In the genomic region with DNA sequence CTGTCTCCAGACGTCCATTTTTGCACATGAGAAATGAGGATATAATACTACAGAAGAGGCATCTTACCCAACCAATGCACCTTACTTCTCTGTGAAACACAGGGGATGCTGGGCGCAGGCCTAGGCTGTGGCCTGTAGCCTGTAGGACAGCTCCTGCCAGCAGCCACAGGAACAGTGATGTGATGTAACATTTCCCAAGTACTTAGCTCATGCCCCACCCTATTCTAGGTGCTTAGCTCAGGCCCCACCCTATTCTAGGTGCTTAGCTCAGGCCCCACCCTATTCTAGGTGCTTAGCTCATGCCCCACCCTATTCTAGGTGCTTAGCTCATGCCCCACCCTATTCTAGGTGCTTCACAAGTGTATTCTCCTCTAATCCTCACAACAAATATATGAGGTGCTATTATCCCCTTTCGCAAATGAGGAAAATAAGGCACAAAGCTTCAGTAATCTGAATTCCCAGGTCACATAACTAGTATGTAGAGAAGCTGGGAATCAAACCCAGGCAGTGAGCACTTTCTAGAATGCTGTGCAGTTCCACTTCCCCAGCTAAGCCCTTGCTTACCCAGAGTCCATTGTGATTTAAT, we compare ENCODE assay signal across 26 cellular contexts. TPM values are rescaled to one million over a fixed set of nuclear protein-coding genes. Genes with fewer than 3 reads are reported as not detected.
DNase-seq lines count a peak whose midpoint lies in the region; ATAC-seq, FAIRE-seq and TF ChIP-seq lines count a peak whose summit lies in the region.
"Had no signal": no experiment of that assay in that cellular context is flagged by ENCODE, and none has a peak within 500 bp of the region (broad histone marks: within the 10 kb centered on the region; RNA-seq: fewer than 3 reads in every experiment).

No MANE protein-coding gene starts in this region.

- no peak for ATAC-seq in K562
- peak; percentile 64 for ATAC-seq in left colon
- ATAC-seq in upper lobe of right lung, result peak; percentile 58
- ATAC-seq in GM19463 (IDR thresholded peaks at IDR 0.05; ENCODE audit: unreplicated experiment), result no peak
- ATAC-seq in HG03442 (IDR thresholded peaks at IDR 0.05; ENCODE audit: unreplicated experiment), result no peak
- ATAC-seq: A549 had no signal

- H3K36me3 ChIP-seq in K562 (ENCODE audit: control insufficient read depth, insufficient read depth, low read length) (no peaks in the 10 kb centered on the region), upper lobe of right lung (no peaks in the 10 kb centered on the region)

- H4K20me1 ChIP-seq in K562 (replicated peaks; ENCODE audit: control insufficient read depth, insufficient read depth, low read length), result no peaks in the 10 kb centered on the region

- CTCF ChIA-PET in K562 (lab: Yijun Ruan, JAX; ENCODE audit: low intra/inter-chr PET ratio), result interaction anchor here (4.6 kb wide), 1 partner anchor 21 kb away, joined by 77 read pairs; no protein-coding TSS in a partner anchor

- no peak overlapping the region for H3K9ac ChIP-seq in K562 (ENCODE audit: insufficient read depth in 1 of 2, low read depth in 2 of 2, low read length in 2 of 2)

- DNase-seq in HPDE6-E6E7 (ENCODE audit: extremely low spot score) (peak; percentile 29), K562 (ENCODE audit: extremely low read depth in 1 of 4, low spot score in 3 of 4) (no peak), left colon (no peak), upper lobe of right lung (no peak), NCI-H2227 (lab: John Stamatoyannopoulos, UW; ENCODE audit: unreplicated experiment) (no peak)
- DNase-seq: AML-193; CD4-positive, alpha-beta T cell; COR-L47; NCI-H1092 treated with DMSO at 0.1 percent for 48 hours; NCI-H1436; NCI-H187; NCI-H2081 treated with DMSO at 0.1 percent for 48 hours; NCI-H2171 treated with DMSO at 0.1 percent for 48 hours; NCI-H446 treated with DMSO at 0.1 percent for 48 hours; NCI-H526; NCI-H82; NK-92 treated with Interleukin-12 subunit alpha and Interleukin-12 subunit beta, amount 100 ng/mL, for 24 hours; SHP77 treated with DMSO at 0.1 percent for 48 hours; T-helper 1 cell had no signal

- H3K27me3 ChIP-seq in K562 (ENCODE audit: control insufficient read depth in 2 of 2, insufficient read depth in 2 of 2, low read length in 2 of 2), result no peaks in the 10 kb centered on the region
- H3K27me3 ChIP-seq in upper lobe of right lung, result no peaks in the 10 kb centered on the region
- H3K27me3 ChIP-seq: BLaER1 treated with 17β-estradiol and CSF1 and Interleukin-3, amounts not matched to agents 10 nM and 100 nM had no signal

- intact Hi-C loops in K562 (cut with micrococcal nuclease) (no loop called here), left colon (cut with DNase I, micrococcal nuclease) (no loop called here), upper lobe of right lung (cut with DNase I) (no loop called here)

- no peak overlapping the region for H3K4me2 ChIP-seq in K562 (ENCODE audit: insufficient read depth, low read length)
- H3K4me2 ChIP-seq: A549; BLaER1 treated with 17β-estradiol and CSF1 and Interleukin-3, amounts not matched to agents 10 nM and 100 nM had no signal

- no peak for TF ChIP-seq RAD21 in K562 (CRISPR knock-in tag; conservative IDR thresholded peaks at IDR 0.05 in 1 of 2, IDR thresholded peaks at IDR 0.05 in 1 of 2)

- H3K4me1 ChIP-seq in K562 (replicated peaks in 1 of 2; ENCODE audit: control insufficient read depth in 2 of 2, insufficient read depth in 2 of 2, low read length in 2 of 2) (peaks cover 7 to 10% of the 10 kb centered on the region in 2 experiments; a peak in 4 of 5 replicates), upper lobe of right lung (peaks cover 4% of the 10 kb centered on the region)

- peaks cover 7% of the 10 kb centered on the region for H3K79me2 ChIP-seq in K562 (ENCODE audit: control insufficient read depth, insufficient read depth, low read length)

- in situ Hi-C loops in K562 (cut with MboI), result no loop called here

- H3K9me3 ChIP-seq in K562 (replicated peaks; ENCODE audit: control insufficient read depth, insufficient read depth, low read depth, low read length) (no peaks in the 10 kb centered on the region), upper lobe of right lung (no peaks in the 10 kb centered on the region)
- H3K9me3 ChIP-seq: A549; BLaER1 treated with 17β-estradiol and CSF1 and Interleukin-3, amounts not matched to agents 10 nM and 100 nM had no signal

- no peak overlapping the region for H2AFZ ChIP-seq in K562 (ENCODE audit: low read depth, low read length)

- TF ChIP-seq EP300 in K562 (IDR thresholded peaks at IDR 0.05; ENCODE audit: low read length), result no peak

- WGBS in K562 (ENCODE audit: insufficient coverage, low coverage, missing lambda C conversion rate), result 63% methylated on average over 3 of the region's 3 CpGs

- BruUV-seq in K562 (replicated peaks; lab: Mats Ljungman, UMichigan), result no TSS peak

- POLR2A ChIA-PET in K562 (lab: Yijun Ruan, JAX), result interaction anchor here (0.9 to 1.2 kb wide), 3 partner anchors 9 to 22 kb away, joined by 4 read pairs; no protein-coding TSS in a partner anchor

- no peaks in the 10 kb centered on the region for H3K9me1 ChIP-seq in K562 (ENCODE audit: control insufficient read depth, insufficient read depth, low read length)

- H3K27ac ChIP-seq in K562 (ENCODE audit: extremely low read depth, low read depth, low read length) (no peak overlapping the region), upper lobe of right lung (no peak overlapping the region)
- H3K27ac ChIP-seq: A549; BLaER1 treated with 17β-estradiol and CSF1 and Interleukin-3, amounts not matched to agents 10 nM and 100 nM had no signal

- FAIRE-seq in K562 (lab: Jason Lieb, UNC), result no peak
- FAIRE-seq: A549, G401.6 had no signal

- H3K4me3 ChIP-seq in K562, result no peak overlapping the region
- no peak overlapping the region for H3K4me3 ChIP-seq in upper lobe of right lung
- H3K4me3 ChIP-seq: A549; BLaER1 treated with 17β-estradiol and CSF1 and Interleukin-3, amounts not matched to agents 10 nM and 100 nM had no signal

- TF ChIP-seq CTCF in K562 (IDR thresholded peaks at IDR 0.05 in 2 of 3, conservative IDR thresholded peaks at IDR 0.05 in 1 of 3; ENCODE audit: insufficient read depth in 2 of 3, low read depth in 1 of 3, low read length in 3 of 3) (no peak), upper lobe of right lung (IDR thresholded peaks at IDR 0.05) (no peak)

- TF ChIP-seq POLR2A in K562 (conservative IDR thresholded peaks at IDR 0.05), result no peak

RNA-seq across cellular contexts. Expression of gene NAXE, which starts 4.6 kb away (rescaled TPM):
- total RNA-seq in K562 (2011; cell fraction: chromatin; rRNA removed; ENCODE audit: low replicate concordance), result 43.8 and 126 TPM in 2 replicates
- 112 and 139 TPM in 2 replicates for total RNA-seq in K562 (2011; cell fraction: nucleolus; rRNA removed)
- 102 TPM in 2 replicates for total RNA-seq in K562 (2011; cell fraction: nucleoplasm; rRNA removed)
- total RNA-seq in K562 (2014; rRNA removed) (122 and 150 TPM in 2 replicates), K562 (2014; rRNA removed; fragmentation: Illumina TruSeq; extraction: Trizol) (76.6 and 99.9 TPM in 2 replicates), K562 (2015; rRNA removed; fragmentation: Illumina TruSeq; extraction: Trizol) (90.0 and 93.1 TPM in 2 replicates), K562 (2021) (112 and 113 TPM in 2 replicates), left colon (10 to 100 TPM; 78.0 to 87.7 TPM), upper lobe of right lung (69.2 TPM)
- polyA plus RNA-seq in K562 (2011; rRNA removed) (38.4 and 66.9 TPM in 2 replicates), K562 (2014; fragmentation: Illumina TruSeq; extraction: Trizol) (136 and 137 TPM in 2 replicates), K562 (2014; fragmentation: Nextera tagmentation; extraction: Ambion mirVana) (10 to 100 TPM; 27.3 to 38.2 TPM), K562 (2014; rRNA removed) (77.2 and 85.8 TPM in 2 replicates)
- 81.6 and 136 TPM in 2 replicates for polyA plus RNA-seq in K562 (2011; cell fraction: cytosol; rRNA removed)
- 82.3 and 92.2 TPM in 2 replicates for polyA plus RNA-seq in K562 (2011; cell fraction: nucleus; rRNA removed)
- polyA plus RNA-seq in K562 (2012), result 106 and 111 TPM in 2 replicates
- polyA minus RNA-seq in K562 (2011; rRNA and poly(A)+ RNA removed), result 31.2 and 45.6 TPM in 2 replicates
- 23.6 and 34.6 TPM in 2 replicates for polyA minus RNA-seq in K562 (2011; cell fraction: cytosol; rRNA and poly(A)+ RNA removed)
- polyA minus RNA-seq in K562 (2011; cell fraction: nucleus; rRNA and poly(A)+ RNA removed), result 40.1 and 65.3 TPM in 2 replicates

RNA-seq across cellular contexts. Expression of gene TTC24, which starts 7.5 kb away (rescaled TPM):
- total RNA-seq in K562 (2011; cell fraction: chromatin; rRNA removed; ENCODE audit: low replicate concordance), result not detected in 2 replicates
- not detected in 2 replicates for total RNA-seq in K562 (2011; cell fraction: nucleolus; rRNA removed)
- not detected in 2 replicates for total RNA-seq in K562 (2011; cell fraction: nucleoplasm; rRNA removed)
- total RNA-seq in K562 (2014; rRNA removed), result not detected in 2 replicates
- total RNA-seq in K562 (2014; rRNA removed; fragmentation: Illumina TruSeq; extraction: Trizol), result not detected in 2 replicates
- not detected in 2 replicates for total RNA-seq in K562 (2015; rRNA removed; fragmentation: Illumina TruSeq; extraction: Trizol)
- total RNA-seq in K562 (2021), result not detected in 2 replicates
- not detected in 2 replicates for polyA plus RNA-seq in K562 (2011; rRNA removed)
- polyA plus RNA-seq in K562 (2011; cell fraction: cytosol; rRNA removed), result not detected in 2 replicates
- polyA plus RNA-seq in K562 (2011; cell fraction: nucleus; rRNA removed), result not detected in 2 replicates
- polyA plus RNA-seq in K562 (2012), result not detected in 2 replicates
- polyA plus RNA-seq in K562 (2014; fragmentation: Illumina TruSeq; extraction: Trizol), result not detected in 2 replicates
- not detected for polyA plus RNA-seq in K562 (2014; fragmentation: Nextera tagmentation; extraction: Ambion mirVana)
- not detected in 2 replicates for polyA plus RNA-seq in K562 (2014; rRNA removed)
- polyA minus RNA-seq in K562 (2011; rRNA and poly(A)+ RNA removed), result not detected in 2 replicates
- polyA minus RNA-seq in K562 (2011; cell fraction: cytosol; rRNA and poly(A)+ RNA removed), result not detected in 2 replicates
- not detected in 2 replicates for polyA minus RNA-seq in K562 (2011; cell fraction: nucleus; rRNA and poly(A)+ RNA removed)
- under 1 TPM in 1 of 2 donors, not detected in 1; 0.28 TPM for total RNA-seq in left colon
- not detected for total RNA-seq in upper lobe of right lung
- total RNA-seq: H4 had no signal
- polyA plus RNA-seq: A549 had no signal

RNA-seq across cellular contexts. Expression of gene GPATCH4, which starts 14.3 kb away (rescaled TPM):
- total RNA-seq in K562 (2011; cell fraction: chromatin; rRNA removed; ENCODE audit: low replicate concordance), result 75.8 and 111 TPM in 2 replicates
- total RNA-seq in K562 (2011; cell fraction: nucleolus; rRNA removed), result 69.5 and 70.0 TPM in 2 replicates
- 69.2 and 102 TPM in 2 replicates for total RNA-seq in K562 (2011; cell fraction: nucleoplasm; rRNA removed)
- 43.7 and 47.5 TPM in 2 replicates for total RNA-seq in K562 (2014; rRNA removed)
- total RNA-seq in K562 (2014; rRNA removed; fragmentation: Illumina TruSeq; extraction: Trizol), result 73.1 and 76.5 TPM in 2 replicates
- total RNA-seq in K562 (2015; rRNA removed; fragmentation: Illumina TruSeq; extraction: Trizol), result 75.8 and 79.5 TPM in 2 replicates
- 45.8 and 51.4 TPM in 2 replicates for total RNA-seq in K562 (2021)
- polyA plus RNA-seq in K562 (2011; rRNA removed), result 51.5 and 57.9 TPM in 2 replicates
- 29.4 and 32.0 TPM in 2 replicates for polyA plus RNA-seq in K562 (2011; cell fraction: cytosol; rRNA removed)
- 51.1 and 51.7 TPM in 2 replicates for polyA plus RNA-seq in K562 (2011; cell fraction: nucleus; rRNA removed)
- 27.1 and 86.2 TPM in 2 replicates for polyA plus RNA-seq in K562 (2012)
- 94.7 and 105 TPM in 2 replicates for polyA plus RNA-seq in K562 (2014; fragmentation: Illumina TruSeq; extraction: Trizol)
- polyA plus RNA-seq in K562 (2014; fragmentation: Nextera tagmentation; extraction: Ambion mirVana), result 10 to 100 TPM; 82.1 to 90.8 TPM
- 53.9 and 59.3 TPM in 2 replicates for polyA plus RNA-seq in K562 (2014; rRNA removed)
- 72.9 and 74.3 TPM in 2 replicates for polyA minus RNA-seq in K562 (2011; rRNA and poly(A)+ RNA removed)
- polyA minus RNA-seq in K562 (2011; cell fraction: cytosol; rRNA and poly(A)+ RNA removed), result 17.4 and 29.2 TPM in 2 replicates
- polyA minus RNA-seq in K562 (2011; cell fraction: nucleus; rRNA and poly(A)+ RNA removed), result 49.8 and 60.9 TPM in 2 replicates
- total RNA-seq in left colon, result 10 to 100 TPM; 13.8 to 20.1 TPM
- total RNA-seq in upper lobe of right lung, result 22.4 TPM

RNA-seq across cellular contexts. Expression of gene IQGAP3, which starts 14.6 kb away (rescaled TPM):
- 82.6 and 114 TPM in 2 replicates for total RNA-seq in K562 (2011; cell fraction: chromatin; rRNA removed; ENCODE audit: low replicate concordance)
- 58.8 and 62.5 TPM in 2 replicates for total RNA-seq in K562 (2011; cell fraction: nucleolus; rRNA removed)
- total RNA-seq in K562 (2011; cell fraction: nucleoplasm; rRNA removed), result 60.2 and 63.7 TPM in 2 replicates
- total RNA-seq in K562 (2014; rRNA removed), result 10.5 and 14.4 TPM in 2 replicates
- 6.4 and 8.4 TPM in 2 replicates for total RNA-seq in K562 (2014; rRNA removed; fragmentation: Illumina TruSeq; extraction: Trizol)
- total RNA-seq in K562 (2015; rRNA removed; fragmentation: Illumina TruSeq; extraction: Trizol), result 9.2 and 10.8 TPM in 2 replicates
- 14.1 and 16.6 TPM in 2 replicates for total RNA-seq in K562 (2021)
- polyA plus RNA-seq in K562 (2011; rRNA removed), result 14.1 and 32.1 TPM in 2 replicates
- polyA plus RNA-seq in K562 (2011; cell fraction: cytosol; rRNA removed), result 9.2 and 12.7 TPM in 2 replicates
- 162 and 212 TPM in 2 replicates for polyA plus RNA-seq in K562 (2011; cell fraction: nucleus; rRNA removed)
- 12.9 and 29.3 TPM in 2 replicates for polyA plus RNA-seq in K562 (2012)
- polyA plus RNA-seq in K562 (2014; fragmentation: Illumina TruSeq; extraction: Trizol), result 11.0 and 11.9 TPM in 2 replicates
- 1 to 10 TPM; 1.4 TPM for polyA plus RNA-seq in K562 (2014; fragmentation: Nextera tagmentation; extraction: Ambion mirVana)
- polyA plus RNA-seq in K562 (2014; rRNA removed), result 10.5 and 16.5 TPM in 2 replicates
- polyA minus RNA-seq in K562 (2011; rRNA and poly(A)+ RNA removed), result 16.0 and 26.5 TPM in 2 replicates
- 7.9 and 16.4 TPM in 2 replicates for polyA minus RNA-seq in K562 (2011; cell fraction: cytosol; rRNA and poly(A)+ RNA removed)
- 23.0 and 48.5 TPM in 2 replicates for polyA minus RNA-seq in K562 (2011; cell fraction: nucleus; rRNA and poly(A)+ RNA removed)
- total RNA-seq in left colon, result 10 to 100 TPM in 1 of 2 donors, 1 to 10 TPM in 1; 2.8 to 10.5 TPM
- 1.3 TPM for total RNA-seq in upper lobe of right lung
- total RNA-seq: CD4-positive, alpha-beta T cell had no signal
- polyA plus RNA-seq: IgD-negative memory B cell had no signal

RNA-seq across cellular contexts. Expression of gene HAPLN2, which starts 32.2 kb away (rescaled TPM):
- 1.4 TPM in 1 of 2 replicates, not detected in the other for total RNA-seq in K562 (2011; cell fraction: chromatin; rRNA removed; ENCODE audit: low replicate concordance)
- 3.0 TPM in 2 replicates for total RNA-seq in K562 (2011; cell fraction: nucleolus; rRNA removed)
- 0.53 and 0.88 TPM in 2 replicates for total RNA-seq in K562 (2011; cell fraction: nucleoplasm; rRNA removed)
- total RNA-seq in K562 (2014; rRNA removed) (3.1 and 3.8 TPM in 2 replicates), K562 (2014; rRNA removed; fragmentation: Illumina TruSeq; extraction: Trizol) (not detected in 2 replicates), K562 (2015; rRNA removed; fragmentation: Illumina TruSeq; extraction: Trizol) (0.14 and 0.19 TPM in 2 replicates), K562 (2021) (3.6 and 5.2 TPM in 2 replicates), left colon (not detected), upper lobe of right lung (0.78 TPM)
- polyA plus RNA-seq in K562 (2011; rRNA removed) (0.39 and 0.76 TPM in 2 replicates), K562 (2014; fragmentation: Illumina TruSeq; extraction: Trizol) (0.17 TPM in 1 of 2 replicates, not detected in the other), K562 (2014; fragmentation: Nextera tagmentation; extraction: Ambion mirVana) (not detected), K562 (2014; rRNA removed) (4.4 and 4.5 TPM in 2 replicates)
- polyA plus RNA-seq in K562 (2011; cell fraction: cytosol; rRNA removed), result 1.3 and 4.1 TPM in 2 replicates
- polyA plus RNA-seq in K562 (2011; cell fraction: nucleus; rRNA removed), result 6.5 and 10.9 TPM in 2 replicates
- 0.95 and 3.3 TPM in 2 replicates for polyA plus RNA-seq in K562 (2012)
- polyA minus RNA-seq in K562 (2011; rRNA and poly(A)+ RNA removed), result 0.35 TPM in 1 of 2 replicates, not detected in the other
- polyA minus RNA-seq in K562 (2011; cell fraction: cytosol; rRNA and poly(A)+ RNA removed), result not detected in 2 replicates
- polyA minus RNA-seq in K562 (2011; cell fraction: nucleus; rRNA and poly(A)+ RNA removed), result 3.1 and 3.8 TPM in 2 replicates
- total RNA-seq: H4 had no signal
- polyA plus RNA-seq: IgD-negative memory B cell had no signal

Comparison
In these comparisons a context has a peak if more than half of its experiments do, and no peak if none do; other contexts are left out.
1. ATAC-seq: peak in left colon (single experiment) and upper lobe of right lung (single experiment); none in K562 (single experiment), GM19463 (single experiment) and HG03442 (single experiment).